Comparison of ENCODE assay signal across 16 cellular contexts in the genomic region with DNA sequence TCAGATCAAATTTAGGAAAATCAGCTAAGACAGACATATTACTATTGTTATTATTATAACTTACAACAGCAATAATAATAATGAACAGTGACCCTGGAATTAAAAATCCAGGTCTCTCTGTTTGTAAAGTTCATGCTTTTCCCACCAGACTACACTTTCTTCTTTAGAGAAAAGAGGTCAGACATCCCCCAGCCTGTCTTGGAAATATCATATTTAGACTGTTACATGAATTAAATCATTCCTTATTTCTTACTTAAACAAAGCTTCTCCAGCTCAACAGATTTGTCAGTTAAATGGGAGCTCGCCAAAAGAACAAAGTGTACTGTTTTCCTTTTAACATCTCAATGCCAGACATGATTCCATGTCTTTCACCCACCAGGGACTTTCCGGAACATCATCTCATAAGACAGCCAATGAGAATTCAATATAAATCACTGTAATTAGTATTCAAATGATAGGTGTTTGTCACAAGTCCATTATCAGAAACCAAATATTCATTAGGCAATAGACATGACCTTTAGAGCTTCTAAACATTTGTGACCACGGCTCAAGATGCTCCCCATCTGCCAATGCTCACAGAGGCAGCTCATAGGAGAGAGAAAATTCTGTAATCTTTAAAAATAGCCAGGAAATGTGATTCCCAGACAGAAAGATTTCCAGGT.
A peak's percentile ranks its signal among the peaks of the same experiment; 100 is the strongest.
DNase-seq lines count a peak whose midpoint lies in the region; ATAC-seq and TF ChIP-seq lines count a peak whose summit lies in the region.
"Had no signal": no experiment of that assay in that cellular context is flagged by ENCODE, and none has a peak within 500 bp of the region (broad histone marks: within the 10 kb centered on the region; RNA-seq: fewer than 3 reads in every experiment).

No MANE protein-coding gene starts in this region.

- 48 to 54% methylated on average over 3 of the region's 3 CpGs for WGBS in heart right ventricle, 2 donors
- WGBS in aorta, 2 donors = 15 to 20% methylated on average over 3 of the region's 3 CpGs

- H3K9ac ChIP-seq in parathyroid adenoma = no peak overlapping the region

- H3K4me1 ChIP-seq in heart right ventricle (peaks cover 0 to 24% (median 10%) of the 10 kb centered on the region in 9 donors), parathyroid adenoma (peaks cover 3% of the 10 kb centered on the region), aorta (ENCODE audit: control insufficient read depth in 1 of 2, insufficient read depth in 2 of 2, low read length in 2 of 2) (peaks cover 0 to 5% of the 10 kb centered on the region in 2 donors)
- H3K4me1 ChIP-seq: prostate gland had no signal

- no peaks in the 10 kb centered on the region for H3K36me3 ChIP-seq in heart right ventricle
- H3K36me3 ChIP-seq in parathyroid adenoma (ENCODE audit: control insufficient read depth, insufficient read depth, low read length) = no peaks in the 10 kb centered on the region
- H3K36me3 ChIP-seq in aorta (ENCODE audit: control insufficient read depth in 1 of 2, insufficient read depth in 2 of 2, low read length in 1 of 2) = no peaks in the 10 kb centered on the region
- H3K36me3 ChIP-seq: prostate gland had no signal

- H3K27ac ChIP-seq in heart right ventricle (peak overlapping the region in 8 of 10 donors; percentile 29 to 77 (median 53)), parathyroid adenoma (no peak overlapping the region), aorta (ENCODE audit: low read depth in 1 of 2, low read length in 2 of 2) (no peak overlapping the region)
- H3K27ac ChIP-seq: 22Rv1 had no signal

- no peaks in the 10 kb centered on the region for H3K9me3 Mint-ChIP-seq in natural killer cell
- H3K9me3 Mint-ChIP-seq: activated T-cell treated with anti-CD3 and anti-CD28 coated beads, Interleukin-2, amount 50 U/mL, for 72 hours; CD8-positive, alpha-beta T cell; memory B cell had no signal

- H3K27me3 ChIP-seq in heart right ventricle (no peaks in the 10 kb centered on the region), parathyroid adenoma (ENCODE audit: control insufficient read depth, insufficient read depth, low read length) (no peaks in the 10 kb centered on the region), aorta (ENCODE audit: control insufficient read depth in 1 of 2, insufficient read depth in 2 of 2, low read length in 1 of 2) (no peaks in the 10 kb centered on the region)

- H3K4me3 ChIP-seq in heart right ventricle = no peak overlapping the region
- H3K4me3 ChIP-seq in parathyroid adenoma (ENCODE audit: low read depth, low read length) = no peak overlapping the region
- H3K4me3 ChIP-seq in aorta (ENCODE audit: low read length in 2 of 2) = no peak overlapping the region
- H3K4me3 ChIP-seq: prostate gland had no signal

- no peaks in the 10 kb centered on the region for H3K79me2 ChIP-seq in parathyroid adenoma

- no peak overlapping the region for H3K27ac Mint-ChIP-seq in natural killer cell
- H3K27ac Mint-ChIP-seq: activated T-cell treated with anti-CD3 and anti-CD28 coated beads, Interleukin-2, amount 50 U/mL, for 72 hours; CD8-positive, alpha-beta T cell; memory B cell had no signal

- H3K4me3 Mint-ChIP-seq in natural killer cell = no peak overlapping the region
- H3K4me3 Mint-ChIP-seq: activated T-cell treated with anti-CD3 and anti-CD28 coated beads, Interleukin-2, amount 50 U/mL, for 72 hours; CD8-positive, alpha-beta T cell; memory B cell had no signal

- intact Hi-C loops in heart right ventricle (cut with DNase I) = loop anchor here in 2 of 10 donors (5.0 to 10.0 kb wide), 2 partner anchors 354 to 356 kb away; partner anchors contain the start of gene ENC1 (in 2 of the 2)
- intact Hi-C loops in aorta (cut with DNase I) = no loop called here
- intact Hi-C loops in natural killer cell (cut with micrococcal nuclease) = no loop called here

- H3K4me1 Mint-ChIP-seq in natural killer cell = no peaks in the 10 kb centered on the region
- H3K4me1 Mint-ChIP-seq: memory B cell had no signal

- H3K36me3 Mint-ChIP-seq in natural killer cell = no peaks in the 10 kb centered on the region
- H3K36me3 Mint-ChIP-seq: CD8-positive, alpha-beta T cell; memory B cell had no signal

- H2AFZ ChIP-seq in parathyroid adenoma = peak overlapping the region; percentile 34

- H3K27me3 Mint-ChIP-seq in natural killer cell (ENCODE audit: low read depth in 2 of 2) = peaks cover 32 to 68% of the 10 kb centered on the region in 2 donors

- no peak for TF ChIP-seq CTCF in heart right ventricle (IDR thresholded peaks at IDR 0.05)
- TF ChIP-seq CTCF in parathyroid adenoma (IDR thresholded peaks at IDR 0.05) = no peak
- TF ChIP-seq CTCF in natural killer cell (IDR thresholded peaks at IDR 0.05) = no peak

- no peak overlapping the region for H3K4me2 ChIP-seq in parathyroid adenoma (ENCODE audit: low read length)

- DNase-seq in DMS 273 (lab: John Stamatoyannopoulos, UW; ENCODE audit: unreplicated experiment) (peak; percentile 19), DMS 273 treated with DMSO at 0.1 percent for 48 hours (lab: John Stamatoyannopoulos, UW) (no peak), heart right ventricle (no peak), aorta (no peak), natural killer cell (no peak), ureter (ENCODE audit: low spot score) (no peak), NOMO-1 (lab: John Stamatoyannopoulos, UW; ENCODE audit: unreplicated experiment in 2 of 2) (no peak)
- DNase-seq: activated CD4-positive, alpha-beta T cell treated with anti-CD3 and anti-CD28 coated beads for 48 hours; activated T-cell treated with anti-CD3 and anti-CD28 coated beads, Interleukin-2, amount 50 U/mL, for 72 hours; amygdala; CD8-positive, alpha-beta T cell; stimulated activated naive CD4-positive, alpha-beta T cell had no signal

- ATAC-seq in heart right ventricle (peak in 6 of 8 donors; percentile 42 to 85 (median 63)), aorta (ENCODE audit: low FRiP score) (peak; percentile 61), natural killer cell (no peak)
- ATAC-seq: activated T-cell treated with anti-CD3 and anti-CD28 coated beads, Interleukin-2, amount 50 U/mL, for 72 hours; CD8-positive, alpha-beta T cell had no signal

- no peaks in the 10 kb centered on the region for H3K9me3 ChIP-seq in heart right ventricle
- H3K9me3 ChIP-seq in parathyroid adenoma (ENCODE audit: control insufficient read depth, low read length) = no peaks in the 10 kb centered on the region
- no peaks in the 10 kb centered on the region for H3K9me3 ChIP-seq in aorta (ENCODE audit: control insufficient read depth, low read length)
- H3K9me3 ChIP-seq: prostate gland had no signal

Comparison
In these comparisons a context has a peak if more than half of its experiments do, and no peak if none do; other contexts are left out.
1. ATAC-seq: peak in heart right ventricle (6 of 8) and aorta (single experiment); none in natural killer cell (0 of 3).
2. H3K27ac ChIP-seq: peak in heart right ventricle (8 of 10); none in parathyroid adenoma (single experiment) and aorta (0 of 2).